10 cellular contexts compared by ENCODE assay signal in genomic region chr4:170420255-170420693, GRCh38.
DNase-seq lines count a peak whose midpoint lies in the region; ATAC-seq and TF ChIP-seq lines count a peak whose summit lies in the region.
"Had no signal": no experiment of that assay in that cellular context is flagged by ENCODE, and none has a peak within 500 bp of the region (broad histone marks: within the 10 kb centered on the region; RNA-seq: fewer than 3 reads in every experiment).

No MANE protein-coding gene starts in this region.

- intact Hi-C loops in mammary epithelial cell (cut with micrococcal nuclease), result no loop called here

- H3K9ac ChIP-seq in mammary epithelial cell (ENCODE audit: insufficient read depth, low read length), result no peak overlapping the region

- H3K4me1 ChIP-seq in mammary epithelial cell (ENCODE audit: insufficient read depth, low read length), result no peaks in the 10 kb centered on the region

- H4K20me1 ChIP-seq in mammary epithelial cell (ENCODE audit: insufficient read depth, low read length), result no peaks in the 10 kb centered on the region

- BruUV-seq in mammary epithelial cell (replicated peaks; lab: Mats Ljungman, UMichigan), result no TSS peak

- CTCF ChIA-PET in mammary epithelial cell (lab: Charles Lee; ENCODE audit: low non-redundant PET), result no interaction called here

- H3K4me2 ChIP-seq in mammary epithelial cell (ENCODE audit: insufficient read depth, low read depth, low read length), result no peak overlapping the region

- H3K4me3 ChIP-seq in GM06990 (replicated peaks; ENCODE audit: low read depth, low read length) (no peak overlapping the region), astrocyte of the cerebellum (ENCODE audit: low read depth, low read length) (no peak overlapping the region), mammary epithelial cell (replicated peaks in 1 of 3; ENCODE audit: insufficient read depth in 1 of 3, low read depth in 2 of 3, low read length in 3 of 3) (no peak overlapping the region)

- DNase-seq in GM06990 (ENCODE audit: extremely low read depth, insufficient read length), result peak; percentile 69
- DNase-seq in astrocyte of the cerebellum (ENCODE audit: low read depth), result peak; percentile 15
- DNase-seq in SHP77 treated with DMSO at 0.1 percent for 48 hours (lab: John Stamatoyannopoulos, UW), result no peak
- DNase-seq in NCI-H446 (lab: John Stamatoyannopoulos, UW), result no peak
- no peak for DNase-seq in putamen (ENCODE audit: low spot score)
- DNase-seq in mammary epithelial cell, result no peak
- DNase-seq: activated CD8-positive, alpha-beta memory T cell treated with anti-CD3 and anti-CD28 coated beads, Interleukin-2, amount 10 ng/mL, durations not matched to agents 7 days and 5 days; HFFc6 had no signal

- in situ Hi-C loops in astrocyte of the cerebellum (cut with HindIII; ENCODE audit: low sequenced_read_pairs), result no loop called here
- in situ Hi-C loops in mammary epithelial cell (cut with MboI; ENCODE audit: low sequenced_read_pairs in 2 of 2), result no loop called here

- H3K36me3 ChIP-seq in GM06990 (ENCODE audit: control insufficient read depth, insufficient read depth, low read length) (no peaks in the 10 kb centered on the region), mammary epithelial cell (ENCODE audit: insufficient read depth, low read length) (no peaks in the 10 kb centered on the region)

- 87% methylated on average over 7 of the region's 7 CpGs for WGBS in mammary epithelial cell (ENCODE audit: low coverage, missing lambda C conversion rate)

- dilution Hi-C loops in mammary epithelial cell (cut with HindIII; ENCODE audit: low sequenced_read_pairs), result no loop called here

- no peak for TF ChIP-seq CTCF in GM06990 (IDR thresholded peaks at IDR 0.05; ENCODE audit: insufficient read depth, low read length, poor library complexity, severe bottlenecking)
- no peak for TF ChIP-seq CTCF in astrocyte of the cerebellum (IDR thresholded peaks at IDR 0.05; ENCODE audit: low read depth, low read length, missing control alignments)
- no peak for TF ChIP-seq CTCF in mammary epithelial cell (conservative IDR thresholded peaks at IDR 0.05 in 1 of 2, IDR thresholded peaks at IDR 0.05 in 1 of 2; ENCODE audit: extremely low read depth in 1 of 2, insufficient read depth in 1 of 2, low read depth in 1 of 2, low read length in 2 of 2)

- no peak overlapping the region for H2AFZ ChIP-seq in mammary epithelial cell (ENCODE audit: low read depth, low read length)

- H3K27me3 ChIP-seq in GM06990 (replicated peaks; ENCODE audit: control insufficient read depth, insufficient read depth, low read length) (no peaks in the 10 kb centered on the region), mammary epithelial cell (ENCODE audit: insufficient read depth, low read length) (no peaks in the 10 kb centered on the region)

- H3K27ac ChIP-seq in mammary epithelial cell (ENCODE audit: insufficient read depth, low read depth, low read length), result no peak overlapping the region

- ATAC-seq in GM21381 (IDR thresholded peaks at IDR 0.05; ENCODE audit: unreplicated experiment) (peak; percentile 54), HG03175 (IDR thresholded peaks at IDR 0.05; ENCODE audit: unreplicated experiment) (peak; percentile 83)
- ATAC-seq: activated CD8-positive, alpha-beta memory T cell treated with anti-CD3 and anti-CD28 coated beads, Interleukin-2, amount 10 ng/mL, durations not matched to agents 7 days and 5 days had no signal

- no peaks in the 10 kb centered on the region for H3K79me2 ChIP-seq in mammary epithelial cell (ENCODE audit: insufficient read depth, low read length)

- H3K9me3 ChIP-seq in mammary epithelial cell (replicated peaks; ENCODE audit: insufficient read depth, low read length), result no peaks in the 10 kb centered on the region

Comparison
In these comparisons a context has a peak if more than half of its experiments do, and no peak if none do; other contexts are left out.
1. DNase-seq: peak in GM06990 (single experiment) and astrocyte of the cerebellum (single experiment); none in SHP77 treated with DMSO at 0.1 percent for 48 hours (single experiment), NCI-H446 (0 of 2), putamen (single experiment) and mammary epithelial cell (single experiment).